Comparison of ENCODE assay signal across 28 cellular contexts in the genomic region with DNA sequence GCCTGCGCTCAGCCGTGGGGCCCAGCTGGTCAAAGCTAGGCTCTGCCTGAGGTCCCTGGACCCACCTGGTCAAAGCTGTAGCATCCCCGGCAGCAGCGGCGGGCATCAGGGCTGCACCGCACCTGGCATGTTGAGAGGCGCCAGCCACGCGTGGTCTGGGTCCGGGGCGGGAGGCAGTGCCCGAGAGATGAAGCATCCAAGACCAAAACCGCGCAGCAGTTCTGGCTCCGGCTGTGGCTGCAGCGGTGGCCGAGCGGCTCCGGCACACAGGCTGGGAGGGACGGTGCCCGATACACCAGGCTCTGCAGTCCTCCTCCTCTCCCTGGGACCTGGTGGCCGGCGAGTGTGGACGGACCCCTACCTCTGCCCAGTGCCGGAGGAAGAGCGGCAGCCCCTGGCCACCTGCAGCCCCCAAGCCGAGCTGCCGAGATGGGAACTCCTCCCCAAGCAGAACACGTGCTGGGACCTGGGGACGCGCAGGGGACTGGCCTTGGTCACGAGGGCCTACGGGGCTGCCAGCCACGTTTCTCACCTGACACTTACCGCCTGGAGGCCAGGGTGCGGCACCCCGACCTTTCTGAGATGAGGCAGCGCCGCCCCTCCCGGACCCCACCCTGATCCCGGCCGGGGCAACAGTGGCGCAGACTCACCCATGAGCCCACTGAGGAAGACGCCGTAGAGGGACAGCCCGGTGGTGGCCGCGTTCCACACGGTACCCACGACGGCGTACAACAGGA.
"Had no signal": no experiment of that assay in that cellular context is flagged by ENCODE, and none has a peak within 500 bp of the region (broad histone marks: within the 10 kb centered on the region; RNA-seq: fewer than 3 reads in every experiment).

No MANE protein-coding gene starts in this region.

- ATAC-seq: activated naive CD8-positive, alpha-beta T cell treated with anti-CD3 and anti-CD28 coated beads, Interleukin-2, amount 50 U/mL, for 24 hours; PC-3 had no signal

- H3K27me3 ChIP-seq: MG63, Peyer's patch had no signal

- H3K4me1 ChIP-seq: Peyer's patch, SJSA1 had no signal

- H3K36me3 ChIP-seq: MG63, SJSA1 had no signal

- DNase-seq: activated B cell treated with CpG ODN at 0.5 μM for 24 hours; activated CD4-positive, alpha-beta memory T cell treated with anti-CD3 and anti-CD28 coated beads for 36 hours; activated CD4-positive, alpha-beta T cell treated with anti-CD3 and anti-CD28 coated beads for 4 hours; activated CD4-positive, alpha-beta T cell treated with anti-CD3 and anti-CD28 coated beads, Interleukin-2, amount 50 U/mL, for 1 hour; activated CD4-positive, CD25-positive, alpha-beta regulatory T cell treated with anti-CD3 and anti-CD28 coated beads, Interleukin-2, amount 50 U/mL, for 72 hours; activated CD8-positive, alpha-beta memory T cell treated with anti-CD3 and anti-CD28 coated beads, Interleukin-2, amount 50 U/mL, for 4 hours; activated effector memory CD4-positive, alpha-beta T cell treated with Interleukin-2 at 50 U/mL for 16 hours; activated naive CD4-positive, alpha-beta T cell treated with anti-CD3 and anti-CD28 coated beads, Interleukin-2, amount 10 ng/mL, durations not matched to agents 7 days and 5 days; activated naive CD8-positive, alpha-beta T cell treated with anti-CD3 and anti-CD28 coated beads, Interleukin-2, amount 50 U/mL, for 24 hours; activated T-cell treated with anti-CD3 and anti-CD28 coated beads, Interleukin-2, amount 50 U/mL, for 48 hours; anterior cingulate cortex; caudate nucleus; cerebellar nuclear complex; Kasumi-1; MG63; NCI-H1048; NCI-H1930; NCI-H2081 treated with DMSO at 0.1 percent for 48 hours; NCI-H226; NCI-H446 treated with DMSO at 0.1 percent for 48 hours; NCI-H748 treated with DMSO at 0.1 percent for 48 hours; NK-92 treated with Interleukin-12 subunit alpha and Interleukin-12 subunit beta, amount 100 ng/mL, for 24 hours; PC-3; Peyer's patch; RPMI8226; SHP77 treated with DMSO at 0.1 percent for 48 hours; SK-N-SH had no signal

- H3K4me3 ChIP-seq: MG63, Peyer's patch, SJSA1 had no signal

- H3K27ac ChIP-seq: Peyer's patch, SJSA1 had no signal

- H3K9me3 ChIP-seq: MG63, Peyer's patch, SJSA1, SK-N-SH had no signal
